In genomic region chr17:43398724-43399595, GRCh38 we compare ENCODE assay signal across 8 cellular contexts. TPM values are rescaled to one million over a fixed set of nuclear protein-coding genes. Genes with fewer than 3 reads are reported as not detected.
A peak's percentile ranks its signal among the peaks of the same experiment; 100 is the strongest.
DNase-seq lines count a peak whose midpoint lies in the region; ATAC-seq, FAIRE-seq and TF ChIP-seq lines count a peak whose summit lies in the region.

A gene with protein sequence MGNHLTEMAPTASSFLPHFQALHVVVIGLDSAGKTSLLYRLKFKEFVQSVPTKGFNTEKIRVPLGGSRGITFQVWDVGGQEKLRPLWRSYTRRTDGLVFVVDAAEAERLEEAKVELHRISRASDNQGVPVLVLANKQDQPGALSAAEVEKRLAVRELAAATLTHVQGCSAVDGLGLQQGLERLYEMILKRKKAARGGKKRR (plus strand): TSS chr17:43398993. CDS start chr17:43399733, 740 bp downstream.

- no peaks in the 10 kb centered on the region for H3K4me1 ChIP-seq in pancreas
- H3K4me1 ChIP-seq in thymus (ENCODE audit: control insufficient read depth, insufficient read depth, low read length), result peaks cover 9% of the 10 kb centered on the region

- H3K36me3 ChIP-seq in pancreas (no peaks in the 10 kb centered on the region), thymus (ENCODE audit: control insufficient read depth, insufficient read depth) (no peaks in the 10 kb centered on the region)

- H3K9me3 ChIP-seq in pancreas, result no peaks in the 10 kb centered on the region
- no peaks in the 10 kb centered on the region for H3K9me3 ChIP-seq in thymus (ENCODE audit: control insufficient read depth)

- 1 to 2% methylated on average over 61 to 64 of the region's 64 CpGs for WGBS in pancreas, 2 donors
- 2% methylated on average over 64 of the region's 64 CpGs for WGBS in thymus

- ATAC-seq in GM18502 (IDR thresholded peaks at IDR 0.05; ENCODE audit: poor library complexity, unreplicated experiment), result peak; percentile 50
- ATAC-seq in Right ventricle myocardium inferior, result peak; percentile 93
- ATAC-seq in pancreas, result peak; percentile 85 to 91 (median 90)
- no peak for ATAC-seq in HG02884 (IDR thresholded peaks at IDR 0.05; ENCODE audit: unreplicated experiment)

- H3K27ac ChIP-seq in pancreas, result peak within 1 kb of the TSS; percentile 23 to 60 (median 35)
- H3K27ac ChIP-seq in thymus (ENCODE audit: low read depth), result peak within 1 kb of the TSS; percentile 68

- no peak for FAIRE-seq in pancreas (lab: Jason Lieb, UNC)

- H3K4me3 ChIP-seq in pancreas (peak within 1 kb of the TSS; percentile 51 to 66 (median 58)), thymus (ENCODE audit: low read length) (peak within 1 kb of the TSS; percentile 58)

- DNase-seq in NCI-H1048 (lab: John Stamatoyannopoulos, UW) (peak; percentile 51), SW 1271 (lab: John Stamatoyannopoulos, UW) (peak; percentile 6 to 51), Right ventricle myocardium inferior (ENCODE audit: missing footprints) (peak; percentile 96), pancreas (peak; percentile 76 to 94 (median 84))
- peak; percentile 59 for DNase-seq in activated naive CD8-positive, alpha-beta T cell treated with anti-CD3 and anti-CD28 coated beads, Interleukin-2, amount 50 U/mL, for 16 hours (ENCODE audit: low read depth, low spot score)

- TF ChIP-seq CTCF in pancreas (IDR thresholded peaks at IDR 0.05), result no peak

- H3K27me3 ChIP-seq in pancreas (no peaks in the 10 kb centered on the region), thymus (ENCODE audit: control insufficient read depth, insufficient read depth) (no peaks in the 10 kb centered on the region)

- intact Hi-C loops in Right ventricle myocardium inferior (cut with DNase I) (no loop called here), pancreas (cut with DNase I) (loop anchor here in 1 of 3 donors (5.0 kb wide), 1 partner anchor 83 kb away; the partner anchor contains the start of gene DHX8)

RNA-seq across cellular contexts. Expression of the gene that starts here (rescaled TPM):
- total RNA-seq in Right ventricle myocardium inferior (8.4 TPM), pancreas (1 to 10 TPM; 1.2 to 2.6 (median 1.5) TPM)
- polyA plus RNA-seq in pancreas (1 to 10 TPM; 2.1 to 3.9 TPM), thymus (26.8 TPM)

Comparison
In these comparisons a context has a peak if more than half of its experiments do, and no peak if none do; other contexts are left out.
1. DNase-seq: peak in every context shown above with its lines; median percentile 96 in Right ventricle myocardium inferior; 84 in pancreas; 59 in activated naive CD8-positive, alpha-beta T cell treated with anti-CD3 and anti-CD28 coated beads, Interleukin-2, amount 50 U/mL, for 16 hours; 51 in NCI-H1048; 28 in SW 1271.